Comparison of ENCODE assay signal across 18 cellular contexts in the genomic region with DNA sequence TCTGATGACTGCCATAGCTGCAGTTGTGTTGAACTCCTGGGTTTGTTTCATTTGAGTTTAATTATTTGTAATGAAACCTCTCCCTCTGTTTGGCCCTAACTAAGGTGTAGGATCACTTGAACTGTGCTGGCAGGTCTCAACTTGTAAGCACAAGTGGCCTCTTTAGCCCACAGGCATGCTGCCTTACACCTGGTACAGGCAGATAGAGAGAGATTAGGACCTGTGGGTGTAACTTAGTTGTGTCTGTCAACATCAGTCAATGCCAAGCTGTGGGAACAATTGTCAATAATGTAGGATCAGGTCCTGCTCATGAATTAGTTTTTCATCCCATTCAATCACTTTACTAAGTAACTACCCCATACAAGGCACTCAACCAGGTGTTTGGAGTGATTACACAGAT.
A peak's percentile ranks its signal among the peaks of the same experiment; 100 is the strongest.
DNase-seq lines count a peak whose midpoint lies in the region; ATAC-seq and TF ChIP-seq lines count a peak whose summit lies in the region.
"Had no signal": no experiment of that assay in that cellular context is flagged by ENCODE, and none has a peak within 500 bp of the region (broad histone marks: within the 10 kb centered on the region; RNA-seq: fewer than 3 reads in every experiment).

No MANE protein-coding gene starts in this region.

- no peaks in the 10 kb centered on the region for H3K27me3 ChIP-seq in endodermal cell (ENCODE audit: control insufficient read depth, insufficient read depth, low read length, poor library complexity, severe bottlenecking)
- H3K27me3 ChIP-seq: body of pancreas had no signal

- H3K4me1 ChIP-seq in endodermal cell (ENCODE audit: control insufficient read depth, insufficient read depth, low read length): peaks cover 4% of the 10 kb centered on the region
- H3K4me1 ChIP-seq: body of pancreas had no signal

- H3K4me3 Mint-ChIP-seq in endodermal cell: no peak overlapping the region
- H3K4me3 Mint-ChIP-seq: activated naive CD8-positive, alpha-beta T cell treated with anti-CD3 and anti-CD28 coated beads, Interleukin-2, amount 10 ng/mL, durations not matched to agents 7 days and 5 days had no signal

- DNase-seq in DMS79 (lab: John Stamatoyannopoulos, UW) (peak; percentile 90), NCI-H1417 (lab: John Stamatoyannopoulos, UW) (peak; percentile 67 to 93 (median 68)), NCI-H510A treated with DMSO at 0.1 percent for 48 hours (lab: John Stamatoyannopoulos, UW) (peak; percentile 83), endodermal cell (no peak), NCI-H2029 treated with DMSO at 0.1 percent for 48 hours (lab: John Stamatoyannopoulos, UW) (no peak), RKO (ENCODE audit: low spot score) (no peak)
- no peak for DNase-seq in activated CD8-positive, alpha-beta memory T cell treated with anti-CD3 and anti-CD28 coated beads for 24 hours
- DNase-seq: activated naive CD8-positive, alpha-beta T cell treated with anti-CD3 and anti-CD28 coated beads, Interleukin-2, amount 10 ng/mL, durations not matched to agents 7 days and 5 days; body of pancreas; KG1; NCI-H1048; NCI-H82; nucleus accumbens; stimulated activated CD4-positive, alpha-beta T cell treated with anti-CD3 and anti-CD28 coated beads, Interleukin-12 subunit alpha, Interleukin-12 subunit beta, amount 100 ng/mL, for 4 hours had no signal

- H3K27ac Mint-ChIP-seq in endodermal cell: no peak overlapping the region
- H3K27ac Mint-ChIP-seq: activated naive CD8-positive, alpha-beta T cell treated with anti-CD3 and anti-CD28 coated beads, Interleukin-2, amount 10 ng/mL, durations not matched to agents 7 days and 5 days had no signal

- no peaks in the 10 kb centered on the region for H3K9me3 ChIP-seq in endodermal cell (ENCODE audit: control insufficient read depth, low read length)
- H3K9me3 ChIP-seq: body of pancreas had no signal

- H3K36me3 Mint-ChIP-seq in endodermal cell (ENCODE audit: low read depth): no peaks in the 10 kb centered on the region
- H3K36me3 Mint-ChIP-seq: activated naive CD8-positive, alpha-beta T cell treated with anti-CD3 and anti-CD28 coated beads, Interleukin-2, amount 10 ng/mL, durations not matched to agents 7 days and 5 days had no signal

- peaks cover 40% of the 10 kb centered on the region for H3K4me1 Mint-ChIP-seq in endodermal cell
- H3K4me1 Mint-ChIP-seq: activated naive CD8-positive, alpha-beta T cell treated with anti-CD3 and anti-CD28 coated beads, Interleukin-2, amount 10 ng/mL, durations not matched to agents 7 days and 5 days had no signal

- no peak overlapping the region for H3K27ac ChIP-seq in endodermal cell (ENCODE audit: low read depth, low read length)
- H3K27ac ChIP-seq: body of pancreas, C4-2B, SK-N-MC had no signal

- H3K9me3 Mint-ChIP-seq in endodermal cell: peaks cover 4% of the 10 kb centered on the region
- H3K9me3 Mint-ChIP-seq: activated naive CD8-positive, alpha-beta T cell treated with anti-CD3 and anti-CD28 coated beads, Interleukin-2, amount 10 ng/mL, durations not matched to agents 7 days and 5 days had no signal

- peak overlapping the region; percentile 10 for H3K4me3 ChIP-seq in endodermal cell (ENCODE audit: low read length)
- H3K4me3 ChIP-seq: body of pancreas, GM12878, SK-N-MC had no signal

- H3K36me3 ChIP-seq in endodermal cell (ENCODE audit: control insufficient read depth, insufficient read depth, low read length): no peaks in the 10 kb centered on the region

- no peak for ATAC-seq in GM21786 (IDR thresholded peaks at IDR 0.05; ENCODE audit: unreplicated experiment)
- ATAC-seq: body of pancreas, GM12878 had no signal

- no peak for TF ChIP-seq CTCF in endodermal cell (conservative IDR thresholded peaks at IDR 0.05)

- no peak overlapping the region for H3K9ac ChIP-seq in endodermal cell (ENCODE audit: extremely low read depth, low read length, poor library complexity, severe bottlenecking)

- H3K27me3 Mint-ChIP-seq in endodermal cell (ENCODE audit: insufficient read depth): peaks cover 2% of the 10 kb centered on the region
- H3K27me3 Mint-ChIP-seq: activated naive CD8-positive, alpha-beta T cell treated with anti-CD3 and anti-CD28 coated beads, Interleukin-2, amount 10 ng/mL, durations not matched to agents 7 days and 5 days had no signal

Comparison
In these comparisons a context has a peak if more than half of its experiments do, and no peak if none do; other contexts are left out.
1. DNase-seq: peak in DMS79 (single experiment), NCI-H1417 (3 of 3) and NCI-H510A treated with DMSO at 0.1 percent for 48 hours (single experiment); none in endodermal cell (single experiment), NCI-H2029 treated with DMSO at 0.1 percent for 48 hours (single experiment), activated CD8-positive, alpha-beta memory T cell treated with anti-CD3 and anti-CD28 coated beads for 24 hours (single experiment) and RKO (single experiment).